Comparison of ENCODE assay signal across 1 cellular context in the genomic region with DNA sequence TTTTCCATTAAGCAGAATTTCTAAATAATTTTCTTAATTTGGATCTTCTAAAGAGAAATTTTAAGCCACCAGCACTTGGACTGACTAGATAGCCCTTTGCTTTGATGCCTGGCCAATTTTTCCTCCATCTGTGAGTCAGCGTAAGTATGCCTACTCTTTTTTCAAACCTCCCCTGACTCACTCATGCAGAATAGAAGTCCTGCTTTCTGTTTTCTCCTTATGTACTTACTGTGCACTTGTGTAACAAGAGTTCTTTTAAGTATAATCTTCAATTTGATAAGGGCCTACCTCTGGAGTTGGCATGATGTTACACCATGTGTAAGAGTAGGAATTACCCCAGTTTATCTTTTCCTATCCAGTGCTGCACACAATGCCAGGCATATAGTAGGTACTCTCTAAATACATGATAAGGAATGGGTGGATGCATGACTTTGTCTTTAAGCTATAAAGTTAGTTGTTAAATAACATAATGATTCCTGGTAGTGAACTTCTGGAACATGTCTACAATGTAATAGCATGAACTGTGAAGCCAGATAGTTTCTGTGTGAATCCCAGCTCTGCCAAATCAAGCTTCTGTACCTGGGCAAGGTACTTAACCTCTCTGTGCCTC.
A peak's percentile ranks its signal among the peaks of the same experiment; 100 is the strongest.
TF ChIP-seq lines count a peak whose summit lies in the region.

No MANE protein-coding gene starts in this region.

TF ChIP-seq in K562, 482 proteins besides CTCF, POLR2A, EP300 and RAD21 (continued from another document and continues in another):
- TF ChIP-seq ZNF639 (CRISPR knock-in tag; conservative IDR thresholded peaks at IDR 0.05 in 1 of 2, IDR thresholded peaks at IDR 0.05 in 1 of 2) = no peak
- TF ChIP-seq PRDM10 (IDR thresholded peaks at IDR 0.05; ENCODE audit: partially characterized antibody) = no peak
- TF ChIP-seq KLF13 (tag; IDR thresholded peaks at IDR 0.05; ENCODE audit: borderline replicate concordance, low read depth) = no peak
- TF ChIP-seq, protein P1, sequence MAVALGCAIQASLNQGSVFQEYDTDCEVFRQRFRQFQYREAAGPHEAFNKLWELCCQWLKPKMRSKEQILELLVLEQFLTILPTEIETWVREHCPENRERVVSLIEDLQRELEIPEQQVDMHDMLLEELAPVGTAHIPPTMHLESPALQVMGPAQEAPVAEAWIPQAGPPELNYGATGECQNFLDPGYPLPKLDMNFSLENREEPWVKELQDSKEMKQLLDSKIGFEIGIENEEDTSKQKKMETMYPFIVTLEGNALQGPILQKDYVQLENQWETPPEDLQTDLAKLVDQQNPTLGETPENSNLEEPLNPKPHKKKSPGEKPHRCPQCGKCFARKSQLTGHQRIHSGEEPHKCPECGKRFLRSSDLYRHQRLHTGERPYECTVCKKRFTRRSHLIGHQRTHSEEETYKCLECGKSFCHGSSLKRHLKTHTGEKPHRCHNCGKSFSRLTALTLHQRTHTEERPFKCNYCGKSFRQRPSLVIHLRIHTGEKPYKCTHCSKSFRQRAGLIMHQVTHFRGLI (CRISPR knock-in tag; IDR thresholded peaks at IDR 0.05) = no peak
- no peak for TF ChIP-seq MCM3 (IDR thresholded peaks at IDR 0.05)
- TF ChIP-seq TARDBP (IDR thresholded peaks at IDR 0.05) = no peak
- no peak for TF ChIP-seq RAD51 (IDR thresholded peaks at IDR 0.05; ENCODE audit: borderline replicate concordance, low read depth)
- 0 out of 2 replicates have a peak, but pooled peaks have one; percentile 28 for TF ChIP-seq GABPA (tag; conservative IDR thresholded peaks at IDR 0.05; ENCODE audit: low read depth)
- no peak for TF ChIP-seq FOXJ3 (CRISPR knock-in tag; IDR thresholded peaks at IDR 0.05)
- no peak for TF ChIP-seq SRSF1 (IDR thresholded peaks at IDR 0.05; ENCODE audit: low read depth, low read length)
- no peak for TF ChIP-seq ZNF146 (CRISPR knock-in tag; IDR thresholded peaks at IDR 0.05; ENCODE audit: unreplicated experiment)
- TF ChIP-seq TEAD1 (CRISPR knock-in tag; IDR thresholded peaks at IDR 0.05) = no peak
- no peak for TF ChIP-seq BDP1 (IDR thresholded peaks at IDR 0.05; ENCODE audit: insufficient read depth, insufficient read length)
- no peak for TF ChIP-seq ZNF197 (CRISPR knock-in tag; IDR thresholded peaks at IDR 0.05; ENCODE audit: low read depth)
- TF ChIP-seq CEBPZ (IDR thresholded peaks at IDR 0.05; ENCODE audit: borderline replicate concordance, low read depth, low read length) = no peak
- TF ChIP-seq, protein P2, sequence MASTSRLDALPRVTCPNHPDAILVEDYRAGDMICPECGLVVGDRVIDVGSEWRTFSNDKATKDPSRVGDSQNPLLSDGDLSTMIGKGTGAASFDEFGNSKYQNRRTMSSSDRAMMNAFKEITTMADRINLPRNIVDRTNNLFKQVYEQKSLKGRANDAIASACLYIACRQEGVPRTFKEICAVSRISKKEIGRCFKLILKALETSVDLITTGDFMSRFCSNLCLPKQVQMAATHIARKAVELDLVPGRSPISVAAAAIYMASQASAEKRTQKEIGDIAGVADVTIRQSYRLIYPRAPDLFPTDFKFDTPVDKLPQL (IDR thresholded peaks at IDR 0.05; ENCODE audit: extremely low read depth, insufficient read length) = no peak
- no peak for TF ChIP-seq RCOR1 (IDR thresholded peaks at IDR 0.05; ENCODE audit: borderline replicate concordance in 1 of 2, low read depth in 2 of 2, low read length in 2 of 2)
- TF ChIP-seq ZNF444 (CRISPR knock-in tag; IDR thresholded peaks at IDR 0.05) = no peak
- TF ChIP-seq ZNF124 (CRISPR knock-in tag; IDR thresholded peaks at IDR 0.05) = no peak
- TF ChIP-seq, protein P3, sequence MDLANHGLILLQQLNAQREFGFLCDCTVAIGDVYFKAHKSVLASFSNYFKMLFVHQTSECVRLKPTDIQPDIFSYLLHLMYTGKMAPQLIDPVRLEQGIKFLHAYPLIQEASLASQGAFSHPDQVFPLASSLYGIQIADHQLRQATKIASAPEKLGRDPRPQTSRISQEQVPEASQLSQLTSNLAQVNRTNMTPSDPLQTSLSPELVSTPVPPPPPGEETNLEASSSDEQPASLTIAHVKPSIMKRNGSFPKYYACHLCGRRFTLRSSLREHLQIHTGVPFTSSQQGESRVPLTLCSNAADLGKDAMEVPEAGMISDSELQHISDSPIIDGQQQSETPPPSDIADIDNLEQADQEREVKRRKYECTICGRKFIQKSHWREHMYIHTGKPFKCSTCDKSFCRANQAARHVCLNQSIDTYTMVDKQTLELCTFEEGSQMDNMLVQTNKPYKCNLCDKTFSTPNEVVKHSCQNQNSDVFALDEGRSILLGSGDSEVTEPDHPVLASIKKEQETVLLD (IDR thresholded peaks at IDR 0.05) = no peak
- no peak for TF ChIP-seq EHMT2 (IDR thresholded peaks at IDR 0.05)
- TF ChIP-seq, protein P4, sequence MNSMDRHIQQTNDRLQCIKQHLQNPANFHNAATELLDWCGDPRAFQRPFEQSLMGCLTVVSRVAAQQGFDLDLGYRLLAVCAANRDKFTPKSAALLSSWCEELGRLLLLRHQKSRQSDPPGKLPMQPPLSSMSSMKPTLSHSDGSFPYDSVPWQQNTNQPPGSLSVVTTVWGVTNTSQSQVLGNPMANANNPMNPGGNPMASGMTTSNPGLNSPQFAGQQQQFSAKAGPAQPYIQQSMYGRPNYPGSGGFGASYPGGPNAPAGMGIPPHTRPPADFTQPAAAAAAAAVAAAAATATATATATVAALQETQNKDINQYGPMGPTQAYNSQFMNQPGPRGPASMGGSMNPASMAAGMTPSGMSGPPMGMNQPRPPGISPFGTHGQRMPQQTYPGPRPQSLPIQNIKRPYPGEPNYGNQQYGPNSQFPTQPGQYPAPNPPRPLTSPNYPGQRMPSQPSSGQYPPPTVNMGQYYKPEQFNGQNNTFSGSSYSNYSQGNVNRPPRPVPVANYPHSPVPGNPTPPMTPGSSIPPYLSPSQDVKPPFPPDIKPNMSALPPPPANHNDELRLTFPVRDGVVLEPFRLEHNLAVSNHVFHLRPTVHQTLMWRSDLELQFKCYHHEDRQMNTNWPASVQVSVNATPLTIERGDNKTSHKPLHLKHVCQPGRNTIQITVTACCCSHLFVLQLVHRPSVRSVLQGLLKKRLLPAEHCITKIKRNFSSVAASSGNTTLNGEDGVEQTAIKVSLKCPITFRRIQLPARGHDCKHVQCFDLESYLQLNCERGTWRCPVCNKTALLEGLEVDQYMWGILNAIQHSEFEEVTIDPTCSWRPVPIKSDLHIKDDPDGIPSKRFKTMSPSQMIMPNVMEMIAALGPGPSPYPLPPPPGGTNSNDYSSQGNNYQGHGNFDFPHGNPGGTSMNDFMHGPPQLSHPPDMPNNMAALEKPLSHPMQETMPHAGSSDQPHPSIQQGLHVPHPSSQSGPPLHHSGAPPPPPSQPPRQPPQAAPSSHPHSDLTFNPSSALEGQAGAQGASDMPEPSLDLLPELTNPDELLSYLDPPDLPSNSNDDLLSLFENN (IDR thresholded peaks at IDR 0.05; ENCODE audit: low read depth in 2 of 2, low read length in 2 of 2) = no peak
- no peak for TF ChIP-seq JUN (IDR thresholded peaks at IDR 0.05; ENCODE audit: borderline replicate concordance, low read depth, low read length)
- no peak for TF ChIP-seq JUN (CRISPR knock-in tag; IDR thresholded peaks at IDR 0.05; ENCODE audit: borderline replicate concordance)
- no peak for TF ChIP-seq STAG1 (CRISPR knock-in tag; IDR thresholded peaks at IDR 0.05; ENCODE audit: borderline replicate concordance)
- no peak for TF ChIP-seq CREM (IDR thresholded peaks at IDR 0.05; ENCODE audit: low read depth)
- peak; percentile 11 for TF ChIP-seq TAF9B (IDR thresholded peaks at IDR 0.05; ENCODE audit: partially characterized antibody)
- no peak for TF ChIP-seq DNMT1 (IDR thresholded peaks at IDR 0.05)
- no peak for TF ChIP-seq ZNF518B (CRISPR knock-in tag; IDR thresholded peaks at IDR 0.05)
- TF ChIP-seq, protein P5, sequence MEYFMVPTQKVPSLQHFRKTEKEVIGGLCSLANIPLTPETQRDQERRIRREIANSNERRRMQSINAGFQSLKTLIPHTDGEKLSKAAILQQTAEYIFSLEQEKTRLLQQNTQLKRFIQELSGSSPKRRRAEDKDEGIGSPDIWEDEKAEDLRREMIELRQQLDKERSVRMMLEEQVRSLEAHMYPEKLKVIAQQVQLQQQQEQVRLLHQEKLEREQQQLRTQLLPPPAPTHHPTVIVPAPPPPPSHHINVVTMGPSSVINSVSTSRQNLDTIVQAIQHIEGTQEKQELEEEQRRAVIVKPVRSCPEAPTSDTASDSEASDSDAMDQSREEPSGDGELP (CRISPR knock-in tag; IDR thresholded peaks at IDR 0.05; ENCODE audit: borderline replicate concordance) = no peak
- TF ChIP-seq POLR2H (tag; IDR thresholded peaks at IDR 0.05; ENCODE audit: low read depth) = no peak; the same call in 1 of the 2 replicates
